29 cellular contexts compared by ENCODE assay signal in genomic region chr4:1004557-1005485, GRCh38. TPM values are rescaled to one million over a fixed set of nuclear protein-coding genes. Genes with fewer than 3 reads are reported as not detected.
"Had no signal": no experiment of that assay in that cellular context is flagged by ENCODE, and none has a peak within 500 bp of the region (broad histone marks: within the 10 kb centered on the region; RNA-seq: fewer than 3 reads in every experiment).

No MANE protein-coding gene starts in this region.

- H3K27ac Mint-ChIP-seq: dendritic cell treated with granulocyte-macrophage colony-stimulating factor and Interleukin-4, amounts not matched to agents 40 ng/mL and 50 ng/mL, for 4 days; endodermal cell; immature natural killer cell; mesothelial cell of epicardium; naive thymus-derived CD4-positive, alpha-beta T cell; nephron; stimulated activated effector memory CD8-positive, alpha-beta T cell treated with anti-CD3 and anti-CD28 coated beads, Interleukin-12 subunit alpha, Interleukin-12 subunit beta, amount 100 ng/mL, for 72 hours had no signal

- H3K4me3 ChIP-seq: colonic mucosa, gastrocnemius medialis, ovary, sigmoid colon, stomach, thyroid gland had no signal

- ATAC-seq: esophagus mucosa; gastrocnemius medialis; naive thymus-derived CD4-positive, alpha-beta T cell; stimulated activated effector memory CD8-positive, alpha-beta T cell treated with anti-CD3 and anti-CD28 coated beads, Interleukin-12 subunit alpha, Interleukin-12 subunit beta, amount 100 ng/mL, for 72 hours had no signal

- H3K27ac ChIP-seq: colonic mucosa, epithelial cell of prostate, gastrocnemius medialis, ovary, sigmoid colon, stomach, thyroid gland had no signal

- H3K4me3 Mint-ChIP-seq: dendritic cell treated with granulocyte-macrophage colony-stimulating factor and Interleukin-4, amounts not matched to agents 40 ng/mL and 50 ng/mL, for 4 days; immature natural killer cell; stimulated activated effector memory CD8-positive, alpha-beta T cell treated with anti-CD3 and anti-CD28 coated beads, Interleukin-12 subunit alpha, Interleukin-12 subunit beta, amount 100 ng/mL, for 72 hours had no signal

- H3K36me3 ChIP-seq: colonic mucosa, gastrocnemius medialis, ovary, sigmoid colon, stomach, thyroid gland had no signal

- DNase-seq: colonic mucosa; effector CD8-positive, alpha-beta T cell; endodermal cell; foreskin fibroblast; gastrocnemius medialis; head of caudate nucleus; hypothalamus; immature natural killer cell; islet precursor cell; kidney glomerular epithelial cell; mesenchymal stem cell; naive thymus-derived CD4-positive, alpha-beta T cell; occipital lobe; ovary; retina; sigmoid colon; stimulated activated CD4-positive, alpha-beta T cell treated with anti-CD3 and anti-CD28 coated beads, Interleukin-2, amount 100 ng/mL, for 24 hours; stimulated activated CD4-positive, alpha-beta T cell treated with anti-CD3 and anti-CD28 coated beads, Interleukin-4, amount 100 ng/mL, for 24 hours; stimulated activated naive CD4-positive, alpha-beta T cell treated with Interleukin-2 at 50 U/mL for 16 hours; stomach; thyroid gland; trophoblast cell had no signal

- H3K9me3 Mint-ChIP-seq: stimulated activated effector memory CD8-positive, alpha-beta T cell treated with anti-CD3 and anti-CD28 coated beads, Interleukin-12 subunit alpha, Interleukin-12 subunit beta, amount 100 ng/mL, for 72 hours had no signal

- H3K36me3 Mint-ChIP-seq: mesothelial cell of epicardium; stimulated activated effector memory CD8-positive, alpha-beta T cell treated with anti-CD3 and anti-CD28 coated beads, Interleukin-12 subunit alpha, Interleukin-12 subunit beta, amount 100 ng/mL, for 72 hours had no signal

- H3K9me3 ChIP-seq: colonic mucosa, gastrocnemius medialis, ovary, sigmoid colon, thyroid gland had no signal

RNA-seq across cellular contexts. Expression of gene SLC26A1, which starts 11.6 kb away (rescaled TPM):
- total RNA-seq: esophagus mucosa, sigmoid colon, skeletal muscle tissue had no signal
